In the genomic region with DNA sequence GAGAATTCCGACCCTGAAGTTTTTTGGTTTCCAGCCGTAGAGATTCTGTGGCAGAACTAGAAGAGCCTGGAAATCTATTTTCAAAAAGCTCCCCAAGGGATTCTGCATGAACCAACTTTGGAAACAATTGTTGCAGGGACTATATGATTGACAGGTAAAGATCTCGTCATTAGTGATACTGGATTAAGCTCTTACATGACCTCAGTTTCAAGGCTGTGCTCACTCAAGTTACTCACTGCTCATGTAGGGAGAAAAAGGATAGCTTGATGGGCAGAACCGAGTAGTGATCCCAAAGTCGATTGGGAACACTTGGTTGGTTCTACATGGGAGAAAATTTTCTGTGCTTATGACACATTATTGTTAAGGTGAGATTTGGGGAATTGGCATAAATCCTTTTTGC, we compare ENCODE assay signal across 18 cellular contexts.
DNase-seq lines count a peak whose midpoint lies in the region; ATAC-seq, FAIRE-seq and TF ChIP-seq lines count a peak whose summit lies in the region.
"Had no signal": no experiment of that assay in that cellular context is flagged by ENCODE, and none has a peak within 500 bp of the region (broad histone marks: within the 10 kb centered on the region; RNA-seq: fewer than 3 reads in every experiment).

No MANE protein-coding gene starts in this region.

- no peaks in the 10 kb centered on the region for H4K20me1 ChIP-seq in PC-3 (ENCODE audit: low read length)
- no peaks in the 10 kb centered on the region for H4K20me1 ChIP-seq in GM12878 (ENCODE audit: control insufficient read depth, insufficient read depth)
- no peaks in the 10 kb centered on the region for H4K20me1 ChIP-seq in PC-9 (ENCODE audit: insufficient read depth)

- TF ChIP-seq POLR2A in GM12878 (IDR thresholded peaks at IDR 0.05; ENCODE audit: low read depth, low read length): no peak
- TF ChIP-seq POLR2A in prostate gland (IDR thresholded peaks at IDR 0.05): no peak

- WGBS in GM12878 (ENCODE audit: insufficient coverage, insufficient replicate concordance, low lambda C conversion rate, missing lambda C conversion rate): 44% methylated on average over 5 of the region's 5 CpGs
- WGBS in prostate gland: 82% methylated on average over 5 of the region's 5 CpGs

- H3K9me2 ChIP-seq in PC-3 (replicated peaks; ENCODE audit: low read length): no peaks in the 10 kb centered on the region
- no peaks in the 10 kb centered on the region for H3K9me2 ChIP-seq in PC-9 (ENCODE audit: insufficient read depth)

- FAIRE-seq in GM12878 (lab: Jason Lieb, UNC): no peak
- FAIRE-seq: A204.1, H54, K562 had no signal

- H3F3A ChIP-seq in PC-3 (ENCODE audit: low read length, unreplicated experiment) (no peaks in the 10 kb centered on the region), PC-9 (ENCODE audit: insufficient read depth, low read depth) (peaks cover 8% of the 10 kb centered on the region; the same call in 1 of the 2 replicates)

- DNase-seq in PC-3 (peak; percentile 25), GM12878 (ENCODE audit: low read depth, low spot score) (no peak), kidney tubule cell (ENCODE audit: low spot score) (peak; percentile 65), prostate gland (ENCODE audit: low spot score) (no peak), PC-9 (no peak)
- no peak for DNase-seq in stimulated activated naive B cell treated with anti-CD40 and anti-IgM and Interleukin-4, amounts not matched to agents 10 μg/mL and 1 μg/mL and 100 μg/mL, for 72 hours
- DNase-seq: C1 segment of cervical spinal cord; Calu3; CD4-positive, alpha-beta T cell; DMS 273 treated with DMSO at 0.1 percent for 48 hours; DMS79; GF-D8 had no signal

- no peak overlapping the region for H3K27ac ChIP-seq in HEK293 (ENCODE audit: extremely low read depth, low read depth, low read length)
- no peak overlapping the region for H3K27ac ChIP-seq in PC-3 (ENCODE audit: low read length)
- H3K27ac ChIP-seq in GM12878 (ENCODE audit: control insufficient read depth, insufficient read depth): no peak overlapping the region
- no peak overlapping the region for H3K27ac ChIP-seq in prostate gland
- no peak overlapping the region for H3K27ac ChIP-seq in PC-9
- H3K27ac ChIP-seq: HL-60 had no signal

- no peaks in the 10 kb centered on the region for H3K36me3 Mint-ChIP-seq in stimulated activated naive B cell treated with anti-CD40 and anti-IgM and Interleukin-4, amounts not matched to agents 10 μg/mL and 1 μg/mL and 100 μg/mL, for 72 hours

- H3K27me3 ChIP-seq in PC-3 (ENCODE audit: low read length): no peaks in the 10 kb centered on the region
- no peaks in the 10 kb centered on the region for H3K27me3 ChIP-seq in GM12878 (replicated peaks in 1 of 2; ENCODE audit: control insufficient read depth in 2 of 2, insufficient read depth in 2 of 2, low read length in 1 of 2)
- no peaks in the 10 kb centered on the region for H3K27me3 ChIP-seq in prostate gland (replicated peaks; ENCODE audit: insufficient read depth)
- H3K27me3 ChIP-seq in PC-9 (ENCODE audit: insufficient read depth, low read depth): no peaks in the 10 kb centered on the region

- TF ChIP-seq EP300 in GM12878 (IDR thresholded peaks at IDR 0.05; ENCODE audit: borderline replicate concordance in 1 of 2, control insufficient read depth in 1 of 2, low read depth in 2 of 2, low read length in 2 of 2): no peak

- TF ChIP-seq CTCF in HEK293 (tag by site-specific recombination; IDR thresholded peaks at IDR 0.05): no peak
- TF ChIP-seq CTCF in PC-3 (conservative IDR thresholded peaks at IDR 0.05; ENCODE audit: low read depth, low read length): no peak
- no peak for TF ChIP-seq CTCF in GM12878 (IDR thresholded peaks at IDR 0.05 in 2 of 3, conservative IDR thresholded peaks at IDR 0.05 in 1 of 3; ENCODE audit: control insufficient read depth in 2 of 3, extremely low read depth in 1 of 3, insufficient read depth in 1 of 3, low read depth in 3 of 3, low read length in 3 of 3)
- no peak for TF ChIP-seq CTCF in prostate gland (IDR thresholded peaks at IDR 0.05)
- no peak for TF ChIP-seq CTCF in PC-9 (conservative IDR thresholded peaks at IDR 0.05)

- BruUV-seq in PC-3 (replicated peaks; lab: Mats Ljungman, UMichigan) (no TSS peak), GM12878 (replicated peaks; lab: Mats Ljungman, UMichigan) (no TSS peak), PC-9 (replicated peaks; lab: Mats Ljungman, UMichigan) (no TSS peak)

- no peaks in the 10 kb centered on the region for H3K79me2 ChIP-seq in PC-3 (ENCODE audit: low read length)
- no peaks in the 10 kb centered on the region for H3K79me2 ChIP-seq in GM12878 (ENCODE audit: control insufficient read depth, insufficient read depth, low read length)
- no peaks in the 10 kb centered on the region for H3K79me2 ChIP-seq in PC-9 (ENCODE audit: low read depth)

- H3K9ac ChIP-seq in PC-3 (ENCODE audit: low read length) (no peak overlapping the region), GM12878 (ENCODE audit: control insufficient read depth, insufficient read depth, low read length) (no peak overlapping the region)

- no peak overlapping the region for H3K4me3 Mint-ChIP-seq in stimulated activated naive B cell treated with anti-CD40 and anti-IgM and Interleukin-4, amounts not matched to agents 10 μg/mL and 1 μg/mL and 100 μg/mL, for 72 hours
- H3K4me3 Mint-ChIP-seq: B cell; CD4-positive, alpha-beta T cell had no signal

- TF ChIP-seq RAD21 in GM12878 (IDR thresholded peaks at IDR 0.05; ENCODE audit: insufficient read depth, low read depth, low read length): no peak

- POLR2A ChIA-PET in HEK293 (lab: Yijun Ruan, JAX) (no interaction called here), PC-3 (lab: Charles Lee; ENCODE audit: unreplicated experiment) (no interaction called here), GM12878 (lab: Charles Lee) (no interaction called here), PC-9 (lab: Charles Lee; ENCODE audit: unreplicated experiment) (no interaction called here)

- in situ Hi-C loops in GM12878 (cut with MboI): loop anchor here (5.0 kb wide), 1 partner anchor 875 kb away; the partner anchor contains the start of gene THBS1

- H2AFZ ChIP-seq in PC-3 (ENCODE audit: low read length): no peak overlapping the region
- H2AFZ ChIP-seq in GM12878 (ENCODE audit: control insufficient read depth, low read depth, low read length): no peak overlapping the region
- no peak overlapping the region for H2AFZ ChIP-seq in PC-9

- SMC1A ChIA-PET in GM12878 (lab: Charles Lee; ENCODE audit: uncharacterized antibody, unreplicated experiment): interaction anchor here (0.6 to 5.1 kb wide), 10 partner anchors 16 to 1050 kb away, joined by 3 to 45 read pairs (median 4); no protein-coding TSS in a partner anchor

- H3K36me3 ChIP-seq in HEK293 (ENCODE audit: control insufficient read depth in 2 of 2, insufficient read depth in 1 of 2, low read length in 2 of 2): no peaks in the 10 kb centered on the region
- H3K36me3 ChIP-seq in PC-3 (ENCODE audit: low read depth, low read length): no peaks in the 10 kb centered on the region
- H3K36me3 ChIP-seq in GM12878 (ENCODE audit: control insufficient read depth in 2 of 2, insufficient read depth in 2 of 2, low read length in 1 of 2): no peaks in the 10 kb centered on the region
- H3K36me3 ChIP-seq in prostate gland: no peaks in the 10 kb centered on the region
- H3K36me3 ChIP-seq in PC-9 (ENCODE audit: low read depth): no peaks in the 10 kb centered on the region

- H3K4me1 ChIP-seq in HEK293 (ENCODE audit: control insufficient read depth, insufficient read depth, low read length) (peaks cover 2% of the 10 kb centered on the region; the same call in 1 of the 2 replicates), PC-3 (ENCODE audit: insufficient read depth, low read length) (no peaks in the 10 kb centered on the region), GM12878 (ENCODE audit: control insufficient read depth, insufficient read depth, low read length) (no peaks in the 10 kb centered on the region), prostate gland (replicated peaks) (peaks cover 3% of the 10 kb centered on the region), PC-9 (replicated peaks; ENCODE audit: insufficient read depth) (peaks cover 12% of the 10 kb centered on the region)

- H3K9me3 ChIP-seq in HEK293 (ENCODE audit: control insufficient read depth, insufficient read depth, low read depth, low read length) (no peaks in the 10 kb centered on the region), PC-3 (ENCODE audit: low read length) (no peaks in the 10 kb centered on the region), GM12878 (replicated peaks; ENCODE audit: control insufficient read depth, insufficient read depth, low read length) (no peaks in the 10 kb centered on the region), prostate gland (no peaks in the 10 kb centered on the region), PC-9 (ENCODE audit: insufficient read depth, low read depth) (no peaks in the 10 kb centered on the region)

- H3K4me2 ChIP-seq in PC-3 (ENCODE audit: low read length): no peak overlapping the region
- H3K4me2 ChIP-seq in GM12878 (ENCODE audit: control insufficient read depth, insufficient read depth): no peak overlapping the region
- H3K4me2 ChIP-seq in PC-9: no peak overlapping the region

- CTCF ChIA-PET in HEK293 (lab: Yijun Ruan, JAX) (interaction anchor here (0.6 to 2.1 kb wide), 12 partner anchors 8 to 1050 kb away, joined by 3 to 8 read pairs (median 4); partner anchors contain the start of gene THBS1), PC-3 (lab: Charles Lee) (no interaction called here), GM12878 (lab: Yijun Ruan, JAX) (interaction anchor here (0.7 to 15.3 kb wide), 28 partner anchors 10 to 1050 kb away, joined by 3 to 386 read pairs (median 6); partner anchors contain the start of genes FAM98B and THBS1), PC-9 (lab: Charles Lee) (interaction anchor here (0.7 kb wide), 1 partner anchor 465 kb away, joined by 6 read pairs; no protein-coding TSS in a partner anchor)

- no peaks in the 10 kb centered on the region for H3K9me3 Mint-ChIP-seq in stimulated activated naive B cell treated with anti-CD40 and anti-IgM and Interleukin-4, amounts not matched to agents 10 μg/mL and 1 μg/mL and 100 μg/mL, for 72 hours
- H3K9me3 Mint-ChIP-seq: CD4-positive, alpha-beta T cell had no signal

- intact Hi-C loops in PC-3 (cut with micrococcal nuclease): loop anchor here (5.0 to 10.0 kb wide), 2 partner anchors 285 to 748 kb away; no protein-coding TSS in a partner anchor
- intact Hi-C loops in GM12878 (cut with micrococcal nuclease; ENCODE audit: unreplicated experiment): loop anchor here (10.0 kb wide), 2 partner anchors 148 to 1048 kb away; no protein-coding TSS in a partner anchor
- intact Hi-C loops in prostate gland (cut with DNase I): loop anchor here (2.0 to 5.0 kb wide), 2 partner anchors 875 to 1050 kb away; partner anchors contain the start of gene THBS1
- intact Hi-C loops in PC-9 (cut with micrococcal nuclease; ENCODE audit: unreplicated experiment): loop anchor here (1.0 to 10.0 kb wide), 4 partner anchors 419 to 1228 kb away; partner anchors contain the start of genes EIF2AK4 and FSIP1

- no peak overlapping the region for H3K27ac Mint-ChIP-seq in stimulated activated naive B cell treated with anti-CD40 and anti-IgM and Interleukin-4, amounts not matched to agents 10 μg/mL and 1 μg/mL and 100 μg/mL, for 72 hours
- H3K27ac Mint-ChIP-seq: B cell; CD4-positive, alpha-beta T cell had no signal

- peaks cover 2 to 6% of the 10 kb centered on the region in 2 donors for H3K27me3 Mint-ChIP-seq in stimulated activated naive B cell treated with anti-CD40 and anti-IgM and Interleukin-4, amounts not matched to agents 10 μg/mL and 1 μg/mL and 100 μg/mL, for 72 hours
- H3K27me3 Mint-ChIP-seq: CD4-positive, alpha-beta T cell had no signal

- RAD21 ChIA-PET in GM12878 (lab: Charles Lee; ENCODE audit: unreplicated experiment): interaction anchor here (0.8 to 7.5 kb wide), 11 partner anchors 9 to 1050 kb away, joined by 3 to 52 read pairs (median 6); no protein-coding TSS in a partner anchor

- H3K4me3 ChIP-seq in HEK293 (ENCODE audit: low read depth, low read length) (no peak overlapping the region), PC-3 (ENCODE audit: low read length) (no peak overlapping the region), GM12878 (no peak overlapping the region), prostate gland (no peak overlapping the region), PC-9 (no peak overlapping the region)
- H3K4me3 ChIP-seq: K562 had no signal

- no peaks in the 10 kb centered on the region for H3K4me1 Mint-ChIP-seq in stimulated activated naive B cell treated with anti-CD40 and anti-IgM and Interleukin-4, amounts not matched to agents 10 μg/mL and 1 μg/mL and 100 μg/mL, for 72 hours
- H3K4me1 Mint-ChIP-seq: B cell had no signal

- ATAC-seq in PC-3 (no peak), GM12878 (no peak)
- no peak for ATAC-seq in stimulated activated naive B cell treated with anti-CD40 and anti-IgM and Interleukin-4, amounts not matched to agents 10 μg/mL and 1 μg/mL and 100 μg/mL, for 72 hours (replicated peaks)
- ATAC-seq: K562 had no signal

Comparison
In these comparisons a context has a peak if more than half of its experiments do, and no peak if none do; other contexts are left out.
1. DNase-seq: peak in PC-3 (single experiment) and kidney tubule cell (single experiment); none in GM12878 (single experiment), prostate gland (single experiment), PC-9 (0 of 2) and stimulated activated naive B cell treated with anti-CD40 and anti-IgM and Interleukin-4, amounts not matched to agents 10 μg/mL and 1 μg/mL and 100 μg/mL, for 72 hours (single experiment).